ENCODE assay signal across 24 cellular contexts in genomic region chr4:68344785-68345184, GRCh38. TPM values are rescaled to one million over a fixed set of nuclear protein-coding genes. Genes with fewer than 3 reads are reported as not detected.
DNase-seq lines count a peak whose midpoint lies in the region; TF ChIP-seq lines count a peak whose summit lies in the region.
"Had no signal": no experiment of that assay in that cellular context is flagged by ENCODE, and none has a peak within 500 bp of the region (broad histone marks: within the 10 kb centered on the region; RNA-seq: fewer than 3 reads in every experiment).

No MANE protein-coding gene starts in this region.

- H3K36me3 ChIP-seq in OCI-LY1 (ENCODE audit: insufficient read depth, low read length) (peaks cover 25% of the 10 kb centered on the region; the same call in 1 of the 2 replicates), endocrine pancreas (ENCODE audit: control insufficient read depth, insufficient read depth, low read length) (no peaks in the 10 kb centered on the region), smooth muscle cell (ENCODE audit: low read depth) (no peaks in the 10 kb centered on the region)
- H3K36me3 ChIP-seq: stomach, upper lobe of right lung had no signal

- H3K4me3 Mint-ChIP-seq in activated T-cell treated with anti-CD3 and anti-CD28 coated beads, Interleukin-2, amount 50 U/mL, for 24 hours, result no peak overlapping the region
- H3K4me3 Mint-ChIP-seq: activated naive CD4-positive, alpha-beta T cell treated with anti-CD3 and anti-CD28 coated beads, Interleukin-2, amount 10 ng/mL, durations not matched to agents 7 days and 5 days; neural crest cell had no signal

- H3K79me2 ChIP-seq in OCI-LY1 (ENCODE audit: insufficient read depth, low read length) (peaks cover 94% of the 10 kb centered on the region), smooth muscle cell (ENCODE audit: low read depth) (peaks cover 100% of the 10 kb centered on the region)

- no peaks in the 10 kb centered on the region for H3K9me2 ChIP-seq in OCI-LY1 (ENCODE audit: low read depth, low read length)

- H3K27ac Mint-ChIP-seq in activated T-cell treated with anti-CD3 and anti-CD28 coated beads, Interleukin-2, amount 50 U/mL, for 24 hours, result peak overlapping the region; percentile 72
- H3K27ac Mint-ChIP-seq: activated naive CD4-positive, alpha-beta T cell treated with anti-CD3 and anti-CD28 coated beads, Interleukin-2, amount 10 ng/mL, durations not matched to agents 7 days and 5 days had no signal

- H3K36me3 Mint-ChIP-seq in activated T-cell treated with anti-CD3 and anti-CD28 coated beads, Interleukin-2, amount 50 U/mL, for 24 hours (ENCODE audit: low read depth), result peaks cover 60% of the 10 kb centered on the region

- H3K9ac ChIP-seq in OCI-LY1 (ENCODE audit: low read length) (no peak overlapping the region), endocrine pancreas (ENCODE audit: control insufficient read depth, insufficient read depth, low read length) (peak overlapping the region; percentile 13), smooth muscle cell (ENCODE audit: low read depth) (no peak overlapping the region)
- H3K9ac ChIP-seq: BLaER1 treated with 17β-estradiol and CSF1 and Interleukin-3, amounts not matched to agents 10 nM and 100 nM had no signal

- H3K4me1 ChIP-seq in OCI-LY1 (ENCODE audit: insufficient read depth, low read length, severe bottlenecking) (peaks cover 50% of the 10 kb centered on the region), endocrine pancreas (ENCODE audit: control insufficient read depth, insufficient read depth, low read length) (peaks cover 41% of the 10 kb centered on the region), smooth muscle cell (ENCODE audit: low read depth) (peaks cover 16% of the 10 kb centered on the region)

- no peak for DNase-seq in activated T-cell treated with anti-CD3 and anti-CD28 coated beads, Interleukin-2, amount 50 U/mL, for 24 hours
- DNase-seq in activated T-cell treated with anti-CD3 and anti-CD28 coated beads, Interleukin-2, amount 50 U/mL, for 1 hour, result no peak
- DNase-seq in smooth muscle cell (lab: John Stamatoyannopoulos, UW; ENCODE audit: unreplicated experiment) (no peak), NCI-H82 treated with DMSO at 0.1 percent for 48 hours (lab: John Stamatoyannopoulos, UW; ENCODE audit: unreplicated experiment) (no peak), T-helper 1 cell (no peak), cerebellum (ENCODE audit: low spot score) (no peak)
- DNase-seq: activated naive CD4-positive, alpha-beta T cell treated with anti-CD3 and anti-CD28 coated beads, Interleukin-2, amount 10 ng/mL, durations not matched to agents 7 days and 5 days; activated T-cell treated with anti-CD3 and anti-CD28 coated beads for 4 hours; cortex of kidney; DMS153; mesenchymal stem cell; NCI-H1048; NCI-H2029 treated with DMSO at 0.1 percent for 48 hours; NCI-H446; psoas muscle; RPMI8226; small intestine; stimulated activated CD4-positive, alpha-beta T cell treated with anti-CD3 and anti-CD28 coated beads, Interleukin-4, amount 100 ng/mL, for 24 hours; stomach; upper lobe of right lung had no signal

- H3K4me1 Mint-ChIP-seq in activated T-cell treated with anti-CD3 and anti-CD28 coated beads, Interleukin-2, amount 50 U/mL, for 24 hours (ENCODE audit: low read depth), result peaks cover 64% of the 10 kb centered on the region

- TF ChIP-seq CTCF in OCI-LY1 (IDR thresholded peaks at IDR 0.05; ENCODE audit: low read length) (no peak), smooth muscle cell (IDR thresholded peaks at IDR 0.05; ENCODE audit: borderline replicate concordance, insufficient read depth, poor library complexity, severe bottlenecking) (no peak)

- H3K27ac ChIP-seq in OCI-LY1 (ENCODE audit: low read depth, low read length, poor library complexity, severe bottlenecking) (no peak overlapping the region), smooth muscle cell (ENCODE audit: low read depth) (peak overlapping the region; percentile 34)
- H3K27ac ChIP-seq: BLaER1 treated with 17β-estradiol and CSF1 and Interleukin-3, amounts not matched to agents 10 nM and 100 nM; psoas muscle; stomach; upper lobe of right lung had no signal

- H3K27me3 ChIP-seq in OCI-LY1 (ENCODE audit: insufficient read depth, low read length), result no peaks in the 10 kb centered on the region
- no peaks in the 10 kb centered on the region for H3K27me3 ChIP-seq in endocrine pancreas (ENCODE audit: control insufficient read depth, insufficient read depth, low read length)
- H3K27me3 ChIP-seq in smooth muscle cell (ENCODE audit: low read depth), result no peaks in the 10 kb centered on the region
- H3K27me3 ChIP-seq: BLaER1 treated with 17β-estradiol and CSF1 and Interleukin-3, amounts not matched to agents 10 nM and 100 nM; stomach; upper lobe of right lung had no signal

- H2AFZ ChIP-seq in OCI-LY1 (ENCODE audit: low read length) (no peak overlapping the region), smooth muscle cell (ENCODE audit: low read depth) (no peak overlapping the region)

- H3K4me3 ChIP-seq in OCI-LY1 (ENCODE audit: low read depth, low read length, poor library complexity, severe bottlenecking) (no peak overlapping the region), endocrine pancreas (ENCODE audit: control insufficient read depth, insufficient read depth, low read length) (peak overlapping the region; percentile 11), smooth muscle cell (no peak overlapping the region)
- H3K4me3 ChIP-seq: BLaER1 treated with 17β-estradiol and CSF1 and Interleukin-3, amounts not matched to agents 10 nM and 100 nM; psoas muscle; stomach; upper lobe of right lung had no signal

- H3K4me2 ChIP-seq in OCI-LY1 (ENCODE audit: low read length) (peak overlapping the region; percentile 16; the same call in 1 of the 2 replicates), smooth muscle cell (no peak overlapping the region)

- H3K9me3 ChIP-seq in OCI-LY1 (ENCODE audit: low read length), result no peaks in the 10 kb centered on the region
- no peaks in the 10 kb centered on the region for H3K9me3 ChIP-seq in endocrine pancreas (ENCODE audit: control insufficient read depth, low read length)
- H3K9me3 ChIP-seq in smooth muscle cell (replicated peaks; ENCODE audit: low read depth), result no peaks in the 10 kb centered on the region
- H3K9me3 ChIP-seq: psoas muscle, stomach, upper lobe of right lung had no signal

- 93% methylated on average over 5 of the region's 5 CpGs for WGBS in smooth muscle cell (ENCODE audit: low lambda C conversion rate)

- H3K27me3 Mint-ChIP-seq in activated T-cell treated with anti-CD3 and anti-CD28 coated beads, Interleukin-2, amount 50 U/mL, for 24 hours, result no peaks in the 10 kb centered on the region
- H3K27me3 Mint-ChIP-seq: activated naive CD4-positive, alpha-beta T cell treated with anti-CD3 and anti-CD28 coated beads, Interleukin-2, amount 10 ng/mL, durations not matched to agents 7 days and 5 days had no signal

- no peaks in the 10 kb centered on the region for H3F3A ChIP-seq in OCI-LY1 (ENCODE audit: insufficient read depth, low read length)
- no peaks in the 10 kb centered on the region for H3F3A ChIP-seq in smooth muscle cell (ENCODE audit: low read depth)

- H4K20me1 ChIP-seq in OCI-LY1 (ENCODE audit: insufficient read depth, low read length) (peaks cover 5% of the 10 kb centered on the region; the same call in 1 of the 2 replicates), smooth muscle cell (ENCODE audit: low read depth) (peaks cover 95% of the 10 kb centered on the region)

- H3K9me3 Mint-ChIP-seq in activated T-cell treated with anti-CD3 and anti-CD28 coated beads, Interleukin-2, amount 50 U/mL, for 24 hours, result peaks cover 2% of the 10 kb centered on the region
- H3K9me3 Mint-ChIP-seq: activated naive CD4-positive, alpha-beta T cell treated with anti-CD3 and anti-CD28 coated beads, Interleukin-2, amount 10 ng/mL, durations not matched to agents 7 days and 5 days; neural crest cell had no signal

RNA-seq across cellular contexts. Expression of gene YTHDC1, which starts 5.1 kb away (rescaled TPM):
- total RNA-seq in smooth muscle cell, result 59.1 and 89.7 TPM in 2 replicates
- polyA plus RNA-seq in smooth muscle cell, result 34.3 and 49.0 TPM in 2 replicates
- 96.5 TPM for total RNA-seq in cerebellum
